ENCODE assay signal across 13 cellular contexts in the genomic region with DNA sequence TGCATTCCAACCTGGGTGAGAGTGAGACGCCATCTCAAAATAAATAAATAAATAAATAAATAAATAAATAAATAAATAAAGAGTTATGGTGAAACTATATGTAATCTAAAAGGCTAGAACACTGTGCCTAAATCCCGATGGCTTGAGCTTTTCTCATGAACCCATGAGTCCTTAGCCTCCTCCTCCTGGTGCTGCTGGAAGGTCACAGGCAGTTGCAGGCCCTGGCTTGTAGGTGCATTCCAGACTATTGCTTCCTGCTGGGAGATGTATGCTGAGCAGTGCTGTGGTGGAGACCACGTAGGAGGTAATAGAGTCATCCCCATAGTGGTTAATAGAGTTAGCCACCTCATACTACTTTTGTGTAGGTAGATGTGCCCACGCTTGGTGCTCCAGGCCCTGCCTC. TPM values are rescaled to one million over a fixed set of nuclear protein-coding genes. Genes with fewer than 3 reads are reported as not detected.
A peak's percentile ranks its signal among the peaks of the same experiment; 100 is the strongest.
DNase-seq lines count a peak whose midpoint lies in the region; TF ChIP-seq lines count a peak whose summit lies in the region.
"Had no signal": no experiment of that assay in that cellular context is flagged by ENCODE, and none has a peak within 500 bp of the region (broad histone marks: within the 10 kb centered on the region; RNA-seq: fewer than 3 reads in every experiment).

No MANE protein-coding gene starts in this region.

- no peaks in the 10 kb centered on the region for H3K9me3 ChIP-seq in suprapubic skin
- no peaks in the 10 kb centered on the region for H3K9me3 ChIP-seq in Karpas-422 (ENCODE audit: low read length)
- H3K9me3 ChIP-seq: heart left ventricle, MG63, stomach had no signal

- TF ChIP-seq CTCF in suprapubic skin (IDR thresholded peaks at IDR 0.05): no peak

- no peaks in the 10 kb centered on the region for H4K20me1 ChIP-seq in Karpas-422 (ENCODE audit: insufficient read depth, low read depth, low read length)

- no peak for TF ChIP-seq EP300 in suprapubic skin (IDR thresholded peaks at IDR 0.05)

- H2AFZ ChIP-seq in Karpas-422 (ENCODE audit: low read length): no peak overlapping the region

- H3K36me3 ChIP-seq in suprapubic skin: no peaks in the 10 kb centered on the region
- no peaks in the 10 kb centered on the region for H3K36me3 ChIP-seq in Karpas-422 (ENCODE audit: insufficient read depth, low read length)
- H3K36me3 ChIP-seq: heart left ventricle, MG63, stomach had no signal

- H3K4me2 ChIP-seq in Karpas-422 (ENCODE audit: low read depth, low read length, poor library complexity, severe bottlenecking): no peak overlapping the region

- H3K4me3 ChIP-seq in suprapubic skin: no peak overlapping the region
- no peak overlapping the region for H3K4me3 ChIP-seq in Karpas-422 (ENCODE audit: low read length)
- H3K4me3 ChIP-seq: heart left ventricle, MG63, stomach had no signal

- no peak for TF ChIP-seq POLR2A in suprapubic skin (IDR thresholded peaks at IDR 0.05)

- H3K9ac ChIP-seq in Karpas-422 (ENCODE audit: low read length): no peak overlapping the region

- H3K27me3 ChIP-seq in suprapubic skin: no peaks in the 10 kb centered on the region
- H3K27me3 ChIP-seq in Karpas-422 (ENCODE audit: low read length): no peaks in the 10 kb centered on the region
- H3K27me3 ChIP-seq: heart left ventricle, MG63, stomach had no signal

- no peaks in the 10 kb centered on the region for H3K9me2 ChIP-seq in Karpas-422 (replicated peaks; ENCODE audit: insufficient read depth, low read length)

- H3K27ac ChIP-seq in suprapubic skin (peak overlapping the region; percentile 80), Karpas-422 (ENCODE audit: low read length) (no peak overlapping the region)
- H3K27ac ChIP-seq: heart left ventricle had no signal

- 61% methylated on average over 4 of the region's 4 CpGs for WGBS in suprapubic skin

- no peaks in the 10 kb centered on the region for H3K79me2 ChIP-seq in Karpas-422 (ENCODE audit: low read length)

- H3K4me1 ChIP-seq in suprapubic skin (peaks cover 53% of the 10 kb centered on the region), Karpas-422 (ENCODE audit: low read length) (peaks cover 6% of the 10 kb centered on the region)

- peak; percentile 90 for DNase-seq in HPDE6-E6E7 (ENCODE audit: extremely low spot score)
- DNase-seq in astrocyte of the hippocampus (ENCODE audit: low read depth, low spot score): peak; percentile 51
- peak; percentile 65 for DNase-seq in islet precursor cell
- DNase-seq in suprapubic skin (ENCODE audit: low spot score in 2 of 2): no peak
- no peak for DNase-seq in SHP77 (lab: John Stamatoyannopoulos, UW)
- no peak for DNase-seq in NCI-H1092 treated with DMSO at 0.1 percent for 48 hours (lab: John Stamatoyannopoulos, UW)
- no peak for DNase-seq in Karpas-422
- DNase-seq: COR-L47; effector memory CD8-positive, alpha-beta T cell; heart left ventricle; MG63; stimulated activated CD4-positive, alpha-beta T cell treated with anti-CD3 and anti-CD28 coated beads, Interleukin-4, amount 100 ng/mL, for 24 hours; stomach had no signal

RNA-seq across cellular contexts. Expression of a gene that starts 12.5 kb away (rescaled TPM):
- 10 to 100 TPM; 50.4 to 71.3 (median 66.3) TPM for total RNA-seq in suprapubic skin
- 3.3 and 5.3 TPM in 2 replicates for total RNA-seq in Karpas-422 (2014; rRNA removed; shearing (Covaris generic); ENCODE audit: low replicate concordance)

RNA-seq across cellular contexts. Expression of a gene that starts 29.2 kb away (rescaled TPM):
- 10 to 100 TPM; 15.0 to 45.9 (median 24.4) TPM for total RNA-seq in suprapubic skin
- total RNA-seq in Karpas-422 (2014; rRNA removed; shearing (Covaris generic); ENCODE audit: low replicate concordance): 13.8 and 29.3 TPM in 2 replicates

RNA-seq across cellular contexts. Expression of a gene that starts 29.4 kb away (rescaled TPM):
- 10 to 100 TPM; 21.2 to 38.1 (median 25.9) TPM for total RNA-seq in suprapubic skin
- total RNA-seq in Karpas-422 (2014; rRNA removed; shearing (Covaris generic); ENCODE audit: low replicate concordance): 21.3 and 40.9 TPM in 2 replicates

RNA-seq across cellular contexts. Expression of a gene that starts 35.0 kb away (rescaled TPM):
- total RNA-seq in suprapubic skin: 10 to 100 TPM; 12.3 to 22.2 (median 15.5) TPM
- total RNA-seq in Karpas-422 (2014; rRNA removed; shearing (Covaris generic); ENCODE audit: low replicate concordance): 20.2 and 22.2 TPM in 2 replicates

Comparison
In these comparisons a context has a peak if more than half of its experiments do, and no peak if none do; other contexts are left out.
1. DNase-seq: peak in HPDE6-E6E7 (single experiment), astrocyte of the hippocampus (single experiment) and islet precursor cell (single experiment); none in suprapubic skin (0 of 2), SHP77 (0 of 2), NCI-H1092 treated with DMSO at 0.1 percent for 48 hours (single experiment) and Karpas-422 (single experiment).